13 cellular contexts compared by ENCODE assay signal in the genomic region with DNA sequence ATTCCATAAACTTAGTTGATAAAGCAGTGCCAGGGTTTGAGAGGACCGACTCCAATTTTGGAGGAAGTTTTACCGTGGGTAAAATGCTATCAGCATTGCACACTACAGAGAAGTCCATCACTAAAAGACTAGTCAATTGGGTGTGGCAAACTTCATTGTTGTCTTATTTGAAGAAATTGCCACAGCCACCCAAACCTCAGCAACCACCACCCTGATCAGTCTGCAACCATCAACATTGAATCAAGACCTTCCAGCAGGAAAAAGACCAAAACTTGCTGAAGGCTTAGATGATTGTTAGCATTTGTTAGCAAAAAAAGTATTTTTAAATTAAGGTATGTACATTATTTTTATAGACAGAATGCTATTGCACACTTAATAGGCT.
DNase-seq lines count a peak whose midpoint lies in the region; ATAC-seq, FAIRE-seq and TF ChIP-seq lines count a peak whose summit lies in the region.
"Had no signal": no experiment of that assay in that cellular context is flagged by ENCODE, and none has a peak within 500 bp of the region (broad histone marks: within the 10 kb centered on the region; RNA-seq: fewer than 3 reads in every experiment).

No MANE protein-coding gene starts in this region.

- H3K36me3 Mint-ChIP-seq in CD8-positive, alpha-beta T cell, result peaks cover 2% of the 10 kb centered on the region
- no peaks in the 10 kb centered on the region for H3K36me3 Mint-ChIP-seq in natural killer cell

- peaks cover 73% of the 10 kb centered on the region for H3K4me1 Mint-ChIP-seq in CD8-positive, alpha-beta T cell (ENCODE audit: low read depth)
- peaks cover 77% of the 10 kb centered on the region in 2 donors for H3K4me1 Mint-ChIP-seq in natural killer cell

- H2BK120ac ChIP-seq in mesendoderm (ENCODE audit: low read depth, low read length), result no peak overlapping the region

- H4K8ac ChIP-seq in mesendoderm (ENCODE audit: low read depth, low read length), result no peak overlapping the region

- DNase-seq in AG10803 (ENCODE audit: low read depth) (peak; percentile 65), natural killer cell (no peak), mesendoderm (no peak), esophagus muscularis mucosa (ENCODE audit: extremely low spot score) (no peak), GM12892 (ENCODE audit: insufficient read length) (no peak), sciatic nerve (ENCODE audit: low spot score) (no peak)
- peak in 3 of 7 experiments; percentile 37 to 54 (median 46) for DNase-seq in CD8-positive, alpha-beta T cell
- DNase-seq in activated CD8-positive, alpha-beta memory T cell treated with anti-CD3 and anti-CD28 coated beads, Interleukin-2, amount 50 U/mL, for 48 hours, result peak; percentile 46
- DNase-seq: activated gamma-delta T cell, foreskin keratinocyte, H9, MM.1S had no signal

- no peak for TF ChIP-seq POLR2A in esophagus muscularis mucosa (IDR thresholded peaks at IDR 0.05; ENCODE audit: low read depth)
- TF ChIP-seq POLR2A in GM12892 (IDR thresholded peaks at IDR 0.05; ENCODE audit: low read depth, low read length), result no peak

- no peaks in the 10 kb centered on the region for H3K9me3 Mint-ChIP-seq in CD8-positive, alpha-beta T cell
- peaks cover 0 to 2% of the 10 kb centered on the region in 2 donors for H3K9me3 Mint-ChIP-seq in natural killer cell

- POLR2A ChIA-PET in CD8-positive, alpha-beta T cell (lab: Charles Lee), result interaction anchor here (0.7 to 1.6 kb wide), 5 partner anchors 22 to 89 kb away, joined by 3 to 7 read pairs (median 4); no protein-coding TSS in a partner anchor

- H3K27ac Mint-ChIP-seq in CD8-positive, alpha-beta T cell, result peak overlapping the region; percentile 91
- peak overlapping the region; percentile 89 to 94 for H3K27ac Mint-ChIP-seq in natural killer cell
- H3K27ac Mint-ChIP-seq: H9 had no signal

- no peak overlapping the region for H3K9ac ChIP-seq in mesendoderm (ENCODE audit: low read length)

- ATAC-seq in CD8-positive, alpha-beta T cell, result peak; percentile 20
- peak in 2 of 3 donors; percentile 8 to 35 for ATAC-seq in natural killer cell
- no peak for ATAC-seq in sciatic nerve
- ATAC-seq: foreskin keratinocyte had no signal

- H3K4me1 ChIP-seq in CD8-positive, alpha-beta T cell (ENCODE audit: insufficient read depth, low read length), result peaks cover 60% of the 10 kb centered on the region
- H3K4me1 ChIP-seq in mesendoderm (ENCODE audit: control insufficient read depth, low read depth, low read length), result no peaks in the 10 kb centered on the region
- peaks cover 18 to 38% (median 23%) of the 10 kb centered on the region in 4 donors for H3K4me1 ChIP-seq in esophagus muscularis mucosa
- H3K4me1 ChIP-seq: breast epithelium had no signal

- H3K79me2 ChIP-seq in mesendoderm (ENCODE audit: control insufficient read depth, insufficient read depth, low read length), result no peaks in the 10 kb centered on the region

- no peak overlapping the region for H2BK5ac ChIP-seq in mesendoderm (ENCODE audit: low read length)

- peak overlapping the region; percentile 51 for H3K4me3 Mint-ChIP-seq in CD8-positive, alpha-beta T cell
- H3K4me3 Mint-ChIP-seq in natural killer cell, result peak overlapping the region; percentile 90
- H3K4me3 Mint-ChIP-seq: H9 had no signal

- H3K4me3 ChIP-seq in AG10803 (ENCODE audit: low read length), result no peak overlapping the region
- H3K4me3 ChIP-seq in CD8-positive, alpha-beta T cell (ENCODE audit: low read depth, low read length), result peak overlapping the region; percentile 17
- no peak overlapping the region for H3K4me3 ChIP-seq in mesendoderm (ENCODE audit: low read length)
- no peak overlapping the region for H3K4me3 ChIP-seq in esophagus muscularis mucosa
- H3K4me3 ChIP-seq: breast epithelium had no signal

- H3K56ac ChIP-seq in mesendoderm (ENCODE audit: low read length), result no peak overlapping the region

- TF ChIP-seq CTCF in AG10803 (conservative IDR thresholded peaks at IDR 0.05; ENCODE audit: low read length) (no peak), natural killer cell (IDR thresholded peaks at IDR 0.05) (no peak), esophagus muscularis mucosa (IDR thresholded peaks at IDR 0.05) (no peak)
- no peak for TF ChIP-seq CTCF in CD8-positive, alpha-beta T cell (IDR thresholded peaks at IDR 0.05)

- no peak for TF ChIP-seq EP300 in esophagus muscularis mucosa (IDR thresholded peaks at IDR 0.05)

- intact Hi-C loops in CD8-positive, alpha-beta T cell (cut with DNase I, micrococcal nuclease), result loop anchor here in 1 of 2 experiments (1.0 kb wide), 2 partner anchors 9 to 48 kb away; no protein-coding TSS in a partner anchor
- intact Hi-C loops in natural killer cell (cut with micrococcal nuclease), result loop anchor here (2.0 kb wide), 2 partner anchors 48 kb away; no protein-coding TSS in a partner anchor
- intact Hi-C loops in esophagus muscularis mucosa (cut with DNase I), result no loop called here
- intact Hi-C loops in sciatic nerve (cut with DNase I), result no loop called here

- H3K9me3 ChIP-seq in CD8-positive, alpha-beta T cell (ENCODE audit: low read length), result no peaks in the 10 kb centered on the region
- H3K9me3 ChIP-seq in esophagus muscularis mucosa, result no peaks in the 10 kb centered on the region
- H3K9me3 ChIP-seq: breast epithelium had no signal

- H3K4ac ChIP-seq in mesendoderm (ENCODE audit: low read depth, low read length), result no peak overlapping the region

- H3K4me2 ChIP-seq in mesendoderm (ENCODE audit: low read length), result no peak overlapping the region

- no peak overlapping the region for H3K18ac ChIP-seq in mesendoderm (ENCODE audit: low read length)

- FAIRE-seq in GM12892 (lab: Jason Lieb, UNC), result no peak

- no peak overlapping the region for H2AK5ac ChIP-seq in mesendoderm (ENCODE audit: low read length)

- no CpG with 5 or more reads among the region's 2 CpGs for WGBS in mesendoderm (ENCODE audit: extremely low coverage, insufficient coverage, low lambda C conversion rate)
- 92% methylated on average over 2 of the region's 2 CpGs for WGBS in esophagus muscularis mucosa

- H3K27me3 ChIP-seq in CD8-positive, alpha-beta T cell (ENCODE audit: insufficient read depth, low read length), result no peaks in the 10 kb centered on the region
- H3K27me3 ChIP-seq in mesendoderm (ENCODE audit: insufficient read depth, low read length, poor library complexity) (no peaks in the 10 kb centered on the region), esophagus muscularis mucosa (no peaks in the 10 kb centered on the region)
- H3K27me3 ChIP-seq: breast epithelium, foreskin keratinocyte had no signal

- H3K36me3 ChIP-seq in CD8-positive, alpha-beta T cell (ENCODE audit: insufficient read depth, low read length), result no peaks in the 10 kb centered on the region
- H3K36me3 ChIP-seq in mesendoderm (ENCODE audit: control insufficient read depth, insufficient read depth, low read length) (no peaks in the 10 kb centered on the region), esophagus muscularis mucosa (peaks cover 0 to under 1% (median 0%) of the 10 kb centered on the region in 4 donors)
- H3K36me3 ChIP-seq: breast epithelium had no signal

- CTCF ChIA-PET in CD8-positive, alpha-beta T cell (lab: Charles Lee), result interaction anchor here (0.7 to 1.8 kb wide), 4 partner anchors 22 to 187 kb away, joined by 3 to 8 read pairs (median 4); no protein-coding TSS in a partner anchor

- H2BK15ac ChIP-seq in mesendoderm (replicated peaks; ENCODE audit: low read depth), result no peak overlapping the region

- H3K27ac ChIP-seq in CD8-positive, alpha-beta T cell (ENCODE audit: low read depth, low read length), result peak overlapping the region; percentile 32
- H3K27ac ChIP-seq in mesendoderm (ENCODE audit: low read depth, low read length) (no peak overlapping the region), esophagus muscularis mucosa (replicated peaks in 1 of 4) (peak overlapping the region in 2 of 4 donors; percentile 70 to 76)
- H3K27ac ChIP-seq: foreskin keratinocyte had no signal

- no peaks in the 10 kb centered on the region for H3K27me3 Mint-ChIP-seq in CD8-positive, alpha-beta T cell (ENCODE audit: low read depth)
- H3K27me3 Mint-ChIP-seq in natural killer cell (ENCODE audit: low read depth in 2 of 2), result no peaks in the 10 kb centered on the region

- no peak overlapping the region for H3K23ac ChIP-seq in mesendoderm (ENCODE audit: low read length)

- no peaks in the 10 kb centered on the region for H3K79me1 ChIP-seq in mesendoderm (ENCODE audit: low read length)

- H4K5ac ChIP-seq in mesendoderm (ENCODE audit: low read length), result no peak overlapping the region

Comparison
In these comparisons a context has a peak if more than half of its experiments do, and no peak if none do; other contexts are left out.
1. DNase-seq: peak in AG10803 (single experiment) and activated CD8-positive, alpha-beta memory T cell treated with anti-CD3 and anti-CD28 coated beads, Interleukin-2, amount 50 U/mL, for 48 hours (single experiment); none in natural killer cell (single experiment), mesendoderm (single experiment), esophagus muscularis mucosa (single experiment), GM12892 (single experiment) and sciatic nerve (single experiment).